16 cellular contexts compared by ENCODE assay signal in the genomic region with DNA sequence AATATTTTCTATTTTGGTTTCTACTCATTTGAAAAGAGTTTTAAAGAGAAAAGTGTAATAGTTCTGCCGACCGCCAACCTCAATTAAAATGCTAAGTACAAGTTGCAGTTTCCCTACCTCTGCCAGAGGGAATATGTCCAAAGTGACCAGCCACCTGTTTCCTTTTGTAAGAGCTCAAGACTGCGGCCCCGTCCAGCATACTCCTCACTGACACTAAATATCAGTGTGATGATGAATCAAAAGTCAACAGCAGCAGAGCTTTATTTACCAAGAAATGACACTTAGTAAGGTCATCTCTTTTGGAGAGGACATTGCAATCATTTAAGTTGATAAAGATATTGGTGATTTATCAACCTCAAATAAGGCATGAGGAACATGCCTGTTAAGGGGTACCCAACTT. TPM values are rescaled to one million over a fixed set of nuclear protein-coding genes. Genes with fewer than 3 reads are reported as not detected.
DNase-seq lines count a peak whose midpoint lies in the region; ATAC-seq and TF ChIP-seq lines count a peak whose summit lies in the region.
"Had no signal": no experiment of that assay in that cellular context is flagged by ENCODE, and none has a peak within 500 bp of the region (broad histone marks: within the 10 kb centered on the region; RNA-seq: fewer than 3 reads in every experiment).

No MANE protein-coding gene starts in this region.

- H3K4me3 ChIP-seq in body of pancreas, result no peak overlapping the region
- H3K4me3 ChIP-seq in right lobe of liver, result no peak overlapping the region
- no peak overlapping the region for H3K4me3 ChIP-seq in uterus
- no peak overlapping the region for H3K4me3 ChIP-seq in mucosa of descending colon
- H3K4me3 ChIP-seq: sigmoid colon had no signal

- peak; percentile 31 for DNase-seq in NCI-H2029 treated with DMSO at 0.1 percent for 48 hours (lab: John Stamatoyannopoulos, UW)
- peak; percentile 25 to 48 (median 38) for DNase-seq in body of pancreas
- DNase-seq in right lobe of liver, result peak in 1 of 3 donors; percentile 40
- DNase-seq in uterus, result no peak
- no peak for DNase-seq in mucosa of descending colon
- DNase-seq in stimulated activated CD8-positive, alpha-beta memory T cell treated with anti-CD3 and anti-CD28 coated beads, Interleukin-4, amount 100 ng/mL, for 48 hours, result no peak
- no peak for DNase-seq in hypothalamus (lab: John Stamatoyannopoulos, UW)
- DNase-seq: activated CD4-positive, alpha-beta T cell treated with anti-CD3 and anti-CD28 coated beads, Interleukin-2, amount 50 U/mL, for 48 hours; dorsolateral prefrontal cortex; hippocampal formation; KBM-7; NCI-H1105 treated with DMSO at 0.1 percent for 48 hours; NCI-H2227 treated with DMSO at 0.1 percent for 48 hours; sigmoid colon; stimulated activated CD4-positive, alpha-beta T cell treated with anti-CD3 and anti-CD28 coated beads, Interleukin-4, amount 100 ng/mL, for 4 hours had no signal

- intact Hi-C loops in body of pancreas (cut with DNase I), result no loop called here
- intact Hi-C loops in right lobe of liver (cut with DNase I), result no loop called here
- intact Hi-C loops in uterus (cut with DNase I; ENCODE audit: low total_unique reads), result no loop called here
- intact Hi-C loops in mucosa of descending colon (cut with DNase I, micrococcal nuclease), result no loop called here

- H3K4me1 ChIP-seq in body of pancreas (peaks cover 30% of the 10 kb centered on the region), right lobe of liver (peaks cover 0 to 20% (median 4%) of the 10 kb centered on the region in 4 donors), uterus (peaks cover 0 to 4% of the 10 kb centered on the region in 2 donors), mucosa of descending colon (ENCODE audit: low read depth) (no peaks in the 10 kb centered on the region)

- no peak for ATAC-seq in body of pancreas
- peak; percentile 60 to 82 (median 72) for ATAC-seq in right lobe of liver
- no peak for ATAC-seq in mucosa of descending colon

- WGBS in body of pancreas, 2 donors, result 26 to 40% methylated on average over 4 of the region's 4 CpGs
- 18% methylated on average over 4 of the region's 4 CpGs for WGBS in right lobe of liver (ENCODE audit: insufficient coverage, low coverage, low lambda C conversion rate, missing lambda C conversion rate)

- no peak for TF ChIP-seq POLR2A in body of pancreas (IDR thresholded peaks at IDR 0.05)
- TF ChIP-seq POLR2A in right lobe of liver (IDR thresholded peaks at IDR 0.05), result no peak
- TF ChIP-seq POLR2A in uterus (IDR thresholded peaks at IDR 0.05), result no peak

- H3K27ac ChIP-seq in body of pancreas (peak overlapping the region; percentile 83 to 94 (median 89)), right lobe of liver (no peak overlapping the region), uterus (peak overlapping the region; percentile 7 to 61)
- H3K27ac ChIP-seq: C4-2B had no signal

- H3K36me3 ChIP-seq in body of pancreas (replicated peaks in 1 of 2; ENCODE audit: insufficient read depth in 1 of 2, low read depth in 2 of 2), result no peaks in the 10 kb centered on the region
- no peaks in the 10 kb centered on the region for H3K36me3 ChIP-seq in right lobe of liver
- H3K36me3 ChIP-seq in uterus, result no peaks in the 10 kb centered on the region
- H3K36me3 ChIP-seq in mucosa of descending colon (ENCODE audit: low read depth), result no peaks in the 10 kb centered on the region
- H3K36me3 ChIP-seq: sigmoid colon had no signal

- H3K27me3 ChIP-seq in body of pancreas, result no peaks in the 10 kb centered on the region
- no peaks in the 10 kb centered on the region for H3K27me3 ChIP-seq in right lobe of liver
- H3K27me3 ChIP-seq in uterus, result no peaks in the 10 kb centered on the region
- H3K27me3 ChIP-seq: dorsolateral prefrontal cortex, sigmoid colon had no signal

- TF ChIP-seq CTCF in body of pancreas (IDR thresholded peaks at IDR 0.05) (peak in 1 of 7 experiments; percentile 10), right lobe of liver (IDR thresholded peaks at IDR 0.05) (no peak), uterus (IDR thresholded peaks at IDR 0.05) (no peak), mucosa of descending colon (IDR thresholded peaks at IDR 0.05) (no peak)

- no peaks in the 10 kb centered on the region for H3K9me3 ChIP-seq in body of pancreas
- H3K9me3 ChIP-seq in right lobe of liver, result no peaks in the 10 kb centered on the region
- H3K9me3 ChIP-seq in uterus, result no peaks in the 10 kb centered on the region
- H3K9me3 ChIP-seq in mucosa of descending colon, result no peaks in the 10 kb centered on the region
- H3K9me3 ChIP-seq: sigmoid colon had no signal

RNA-seq across cellular contexts. Expression of a gene that starts 57.4 kb away (rescaled TPM):
- total RNA-seq in body of pancreas, result 10 to 100 TPM; 18.5 to 27.8 TPM
- total RNA-seq in right lobe of liver, result 10 to 100 TPM; 15.4 to 34.0 (median 21.5) TPM
- 10 to 100 TPM; 16.1 to 81.9 (median 36.4) TPM for total RNA-seq in uterus
- 10 to 100 TPM; 64.3 to 91.8 (median 77.1) TPM for total RNA-seq in mucosa of descending colon

Comparison
In these comparisons a context has a peak if more than half of its experiments do, and no peak if none do; other contexts are left out.
1. DNase-seq: peak in NCI-H2029 treated with DMSO at 0.1 percent for 48 hours (single experiment) and body of pancreas (4 of 4); none in uterus (0 of 2), mucosa of descending colon (0 of 3), stimulated activated CD8-positive, alpha-beta memory T cell treated with anti-CD3 and anti-CD28 coated beads, Interleukin-4, amount 100 ng/mL, for 48 hours (single experiment) and hypothalamus (0 of 51).
2. ATAC-seq: peak in right lobe of liver (4 of 4); none in body of pancreas (single experiment) and mucosa of descending colon (single experiment).
3. H3K27ac ChIP-seq: peak in body of pancreas (4 of 4) and uterus (2 of 2); none in right lobe of liver (0 of 3).